Comparison of ENCODE assay signal across 37 cellular contexts in genomic region chr2:102179061-102179460, GRCh38. TPM values are rescaled to one million over a fixed set of nuclear protein-coding genes. Genes with fewer than 3 reads are reported as not detected.
"Had no signal": no experiment of that assay in that cellular context is flagged by ENCODE, and none has a peak within 500 bp of the region (broad histone marks: within the 10 kb centered on the region; RNA-seq: fewer than 3 reads in every experiment).

No MANE protein-coding gene starts in this region.

- H3K4me1 ChIP-seq: adrenal gland, breast epithelium had no signal

- H3K4me3 Mint-ChIP-seq: activated B cell treated with CpG ODN at 0.5 μM for 24 hours; activated CD4-positive, alpha-beta memory T cell treated with anti-CD3 and anti-CD28 coated beads for 36 hours; activated CD4-positive, alpha-beta T cell treated with anti-CD3 and anti-CD28 coated beads, Interleukin-2, amount 10 ng/mL, durations not matched to agents 24 days and 14 days; activated CD8-positive, alpha-beta memory T cell treated with anti-CD3 and anti-CD28 coated beads, Interleukin-2, amount 10 ng/mL, durations not matched to agents 7 days and 5 days; activated CD8-positive, alpha-beta T cell treated with anti-CD3 and anti-CD28 coated beads for 36 hours; activated naive CD4-positive, alpha-beta T cell treated with anti-CD3 and anti-CD28 coated beads for 36 hours; activated naive CD8-positive, alpha-beta T cell treated with anti-CD3 and anti-CD28 coated beads for 36 hours; activated T-cell treated with anti-CD3 and anti-CD28 coated beads, Interleukin-2, amount 50 U/mL, for 24 hours; central memory CD8-positive, alpha-beta T cell; T-helper 1 cell treated with Interleukin-12 subunit alpha and Interleukin-12 subunit beta and Interleukin-4 antibody, amounts not matched to agents 30 μg/mL and 1 μg/mL, for 36 hours; T-helper 2 cell treated with Interferon-gamma antibody and Interleukin-4, amounts not matched to agents 5 μg/mL and 100 μg/mL, for 36 hours had no signal

- DNase-seq: activated B cell treated with CpG ODN at 0.5 μM for 24 hours; activated CD4-positive, alpha-beta memory T cell treated with anti-CD3 and anti-CD28 coated beads for 36 hours; activated CD4-positive, alpha-beta T cell treated with anti-CD3 and anti-CD28 coated beads for 4 hours; activated CD4-positive, alpha-beta T cell treated with anti-CD3 and anti-CD28 coated beads, Interleukin-2, amount 10 ng/mL, durations not matched to agents 24 days and 14 days; activated CD4-positive, alpha-beta T cell treated with anti-CD3 and anti-CD28 coated beads, Interleukin-2, amount 50 U/mL, for 1 hour; activated CD4-positive, alpha-beta T cell treated with anti-CD3 and anti-CD28 coated beads, Interleukin-2, amount 50 U/mL, for 4 hours; activated CD4-positive, CD25-positive, alpha-beta regulatory T cell treated with anti-CD3 and anti-CD28 coated beads, Interleukin-2, amount 50 U/mL, for 72 hours; activated CD8-positive, alpha-beta memory T cell treated with anti-CD3 and anti-CD28 coated beads for 24 hours; activated CD8-positive, alpha-beta memory T cell treated with anti-CD3 and anti-CD28 coated beads, Interleukin-2, amount 10 ng/mL, durations not matched to agents 7 days and 5 days; activated CD8-positive, alpha-beta memory T cell treated with anti-CD3 and anti-CD28 coated beads, Interleukin-2, amount 50 U/mL, for 48 hours; activated CD8-positive, alpha-beta T cell treated with anti-CD3 and anti-CD28 coated beads for 36 hours; activated effector memory CD4-positive, alpha-beta T cell treated with anti-CD3 and anti-CD28 coated beads, Interleukin-2, amount 50 U/mL, for 16 hours; activated gamma-delta T cell treated with Interleukin-2 at 50 U/mL for 16 hours; activated naive CD4-positive, alpha-beta T cell; activated naive CD4-positive, alpha-beta T cell treated with anti-CD3 and anti-CD28 coated beads for 36 hours; activated naive CD4-positive, alpha-beta T cell treated with anti-CD3 and anti-CD28 coated beads, Interleukin-2, amount 50 U/mL, for 16 hours; activated naive CD8-positive, alpha-beta T cell treated with anti-CD3 and anti-CD28 coated beads for 36 hours; activated T-cell treated with anti-CD3 and anti-CD28 coated beads, Interleukin-2, amount 50 U/mL, for 24 hours; activated T-cell treated with anti-CD3 and anti-CD28 coated beads, Interleukin-2, amount 50 U/mL, for 48 hours; adrenal gland; amniotic stem cell; aorta; brain microvascular endothelial cell; caudate nucleus; cerebellar nuclear complex; T-helper 1 cell; T-helper 2 cell; T-helper 9 cell had no signal

- H3K9me3 ChIP-seq: adrenal gland, body of pancreas, breast epithelium had no signal

- H3K27me3 ChIP-seq: adrenal gland, body of pancreas, brain microvascular endothelial cell, breast epithelium had no signal

- H3K9me3 Mint-ChIP-seq: activated B cell treated with CpG ODN at 0.5 μM for 24 hours; activated CD4-positive, alpha-beta memory T cell treated with anti-CD3 and anti-CD28 coated beads for 36 hours; activated CD8-positive, alpha-beta T cell treated with anti-CD3 and anti-CD28 coated beads for 36 hours; activated naive CD4-positive, alpha-beta T cell treated with anti-CD3 and anti-CD28 coated beads for 36 hours; activated naive CD4-positive, alpha-beta T cell treated with anti-CD3 and anti-CD28 coated beads, Interleukin-2, amount 50 U/mL, for 72 hours; activated naive CD8-positive, alpha-beta T cell treated with anti-CD3 and anti-CD28 coated beads for 36 hours; activated T-cell treated with anti-CD3 and anti-CD28 coated beads, Interleukin-2, amount 50 U/mL, for 24 hours; central memory CD8-positive, alpha-beta T cell; T-helper 1 cell treated with Interleukin-12 subunit alpha and Interleukin-12 subunit beta and Interleukin-4 antibody, amounts not matched to agents 30 μg/mL and 1 μg/mL, for 36 hours; T-helper 2 cell treated with Interferon-gamma antibody and Interleukin-4, amounts not matched to agents 5 μg/mL and 100 μg/mL, for 36 hours had no signal

- H3K27ac ChIP-seq: adrenal gland, body of pancreas, brain microvascular endothelial cell, breast epithelium, VCaP had no signal

- H3K4me1 Mint-ChIP-seq: activated B cell treated with CpG ODN at 0.5 μM for 24 hours; activated CD4-positive, alpha-beta T cell treated with anti-CD3 and anti-CD28 coated beads, Interleukin-2, amount 10 ng/mL, durations not matched to agents 24 days and 14 days; activated CD8-positive, alpha-beta memory T cell treated with anti-CD3 and anti-CD28 coated beads, Interleukin-2, amount 10 ng/mL, durations not matched to agents 7 days and 5 days; activated naive CD8-positive, alpha-beta T cell treated with anti-CD3 and anti-CD28 coated beads for 36 hours; central memory CD8-positive, alpha-beta T cell had no signal

- ATAC-seq: activated CD8-positive, alpha-beta memory T cell treated with anti-CD3 and anti-CD28 coated beads, Interleukin-2, amount 10 ng/mL, durations not matched to agents 7 days and 5 days; activated CD8-positive, alpha-beta T cell treated with anti-CD3 and anti-CD28 coated beads for 36 hours; activated naive CD4-positive, alpha-beta T cell treated with anti-CD3 and anti-CD28 coated beads, Interleukin-2, amount 50 U/mL, for 72 hours; body of pancreas had no signal

- H3K27ac Mint-ChIP-seq: activated B cell treated with CpG ODN at 0.5 μM for 24 hours; activated CD4-positive, alpha-beta memory T cell treated with anti-CD3 and anti-CD28 coated beads for 36 hours; activated CD4-positive, alpha-beta T cell treated with anti-CD3 and anti-CD28 coated beads, Interleukin-2, amount 10 ng/mL, durations not matched to agents 24 days and 14 days; activated CD8-positive, alpha-beta memory T cell treated with anti-CD3 and anti-CD28 coated beads, Interleukin-2, amount 10 ng/mL, durations not matched to agents 7 days and 5 days; activated CD8-positive, alpha-beta T cell treated with anti-CD3 and anti-CD28 coated beads for 36 hours; activated naive CD4-positive, alpha-beta T cell treated with anti-CD3 and anti-CD28 coated beads for 36 hours; activated naive CD4-positive, alpha-beta T cell treated with anti-CD3 and anti-CD28 coated beads, Interleukin-2, amount 50 U/mL, for 72 hours; activated naive CD8-positive, alpha-beta T cell treated with anti-CD3 and anti-CD28 coated beads for 36 hours; activated T-cell treated with anti-CD3 and anti-CD28 coated beads, Interleukin-2, amount 50 U/mL, for 24 hours; T-helper 1 cell treated with Interleukin-12 subunit alpha and Interleukin-12 subunit beta and Interleukin-4 antibody, amounts not matched to agents 30 μg/mL and 1 μg/mL, for 36 hours; T-helper 2 cell treated with Interferon-gamma antibody and Interleukin-4, amounts not matched to agents 5 μg/mL and 100 μg/mL, for 36 hours had no signal

- H3K4me3 ChIP-seq: adrenal gland, body of pancreas, breast epithelium had no signal

- FAIRE-seq: astrocyte, TTC549 had no signal

- H3K36me3 ChIP-seq: breast epithelium had no signal

- H3K36me3 Mint-ChIP-seq: activated CD8-positive, alpha-beta memory T cell treated with anti-CD3 and anti-CD28 coated beads, Interleukin-2, amount 10 ng/mL, durations not matched to agents 7 days and 5 days; activated naive CD8-positive, alpha-beta T cell treated with anti-CD3 and anti-CD28 coated beads for 36 hours had no signal

RNA-seq across cellular contexts. Expression of gene IL1RL2, which starts 7.8 kb away (rescaled TPM):
- total RNA-seq: activated B cell treated with CpG ODN at 0.5 μM for 24 hours; activated CD8-positive, alpha-beta memory T cell treated with anti-CD3 and anti-CD28 coated beads, Interleukin-2, amount 10 ng/mL, durations not matched to agents 7 days and 5 days; activated CD8-positive, alpha-beta T cell treated with anti-CD3 and anti-CD28 coated beads for 36 hours had no signal

RNA-seq across cellular contexts. Expression of gene IL1R1, which starts 36.5 kb away (rescaled TPM):
- total RNA-seq: activated B cell treated with CpG ODN at 0.5 μM for 24 hours had no signal
